In the genomic region with DNA sequence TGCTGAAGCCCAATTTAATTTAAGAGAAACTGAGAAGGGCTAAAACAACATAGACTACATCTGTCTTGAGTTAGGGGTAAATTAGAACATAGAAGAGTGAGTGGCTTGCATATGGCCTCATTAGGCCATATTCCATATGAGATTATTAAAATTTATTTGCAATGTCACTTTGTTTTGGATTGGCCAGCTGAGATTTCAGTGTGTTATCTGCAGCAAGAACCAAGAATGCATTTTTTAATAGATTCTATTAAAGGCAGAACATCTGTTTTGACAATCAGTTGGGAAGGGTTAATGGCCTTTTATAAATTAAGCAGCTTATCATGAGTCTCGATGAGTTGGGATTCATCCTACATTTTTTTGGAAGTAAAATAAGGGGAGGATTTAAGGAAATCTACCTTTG, we compare ENCODE assay signal across 1 cellular context.
TF ChIP-seq lines count a peak whose summit lies in the region.

No MANE protein-coding gene starts in this region.

TF ChIP-seq in SK-N-SH treated with all-trans-retinoic acid at 6 μM for 48 hours, 23 proteins besides CTCF, POLR2A, EP300 and RAD21 (continued from another document):
- TF ChIP-seq, protein P1, sequence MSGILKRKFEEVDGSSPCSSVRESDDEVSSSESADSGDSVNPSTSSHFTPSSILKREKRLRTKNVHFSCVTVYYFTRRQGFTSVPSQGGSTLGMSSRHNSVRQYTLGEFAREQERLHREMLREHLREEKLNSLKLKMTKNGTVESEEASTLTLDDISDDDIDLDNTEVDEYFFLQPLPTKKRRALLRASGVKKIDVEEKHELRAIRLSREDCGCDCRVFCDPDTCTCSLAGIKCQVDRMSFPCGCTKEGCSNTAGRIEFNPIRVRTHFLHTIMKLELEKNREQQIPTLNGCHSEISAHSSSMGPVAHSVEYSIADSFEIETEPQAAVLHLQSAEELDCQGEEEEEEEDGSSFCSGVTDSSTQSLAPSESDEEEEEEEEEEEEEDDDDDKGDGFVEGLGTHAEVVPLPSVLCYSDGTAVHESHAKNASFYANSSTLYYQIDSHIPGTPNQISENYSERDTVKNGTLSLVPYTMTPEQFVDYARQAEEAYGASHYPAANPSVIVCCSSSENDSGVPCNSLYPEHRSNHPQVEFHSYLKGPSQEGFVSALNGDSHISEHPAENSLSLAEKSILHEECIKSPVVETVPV (CRISPR knock-in tag; IDR thresholded peaks at IDR 0.05): peak; percentile 98
- peak; percentile 85 for TF ChIP-seq ISL1 (CRISPR knock-in tag; IDR thresholded peaks at IDR 0.05)
- TF ChIP-seq ZC3H10 (CRISPR knock-in tag; IDR thresholded peaks at IDR 0.05): no peak
- peak; percentile 85 for TF ChIP-seq ZNF8 (CRISPR knock-in tag; IDR thresholded peaks at IDR 0.05)
- TF ChIP-seq TSHZ2 (CRISPR knock-in tag; IDR thresholded peaks at IDR 0.05): peak; percentile 100
- peak; percentile 75 for TF ChIP-seq ZNF70 (CRISPR knock-in tag; IDR thresholded peaks at IDR 0.05)
- no peak for TF ChIP-seq RARB (CRISPR knock-in tag; IDR thresholded peaks at IDR 0.05)
- peak; percentile 90 for TF ChIP-seq ZNF565 (CRISPR knock-in tag; conservative IDR thresholded peaks at IDR 0.05; ENCODE audit: low read depth)
- peak; percentile 90 for TF ChIP-seq PPARA (CRISPR knock-in tag; IDR thresholded peaks at IDR 0.05; ENCODE audit: borderline replicate concordance)
- TF ChIP-seq CSDC2 (CRISPR knock-in tag; IDR thresholded peaks at IDR 0.05): no peak
